22 cellular contexts compared by ENCODE assay signal in genomic region chr2:136024616-136025015, GRCh38. TPM values are rescaled to one million over a fixed set of nuclear protein-coding genes. Genes with fewer than 3 reads are reported as not detected.
DNase-seq lines count a peak whose midpoint lies in the region; ATAC-seq and TF ChIP-seq lines count a peak whose summit lies in the region.
"Had no signal": no experiment of that assay in that cellular context is flagged by ENCODE, and none has a peak within 500 bp of the region (broad histone marks: within the 10 kb centered on the region; RNA-seq: fewer than 3 reads in every experiment).

No MANE protein-coding gene starts in this region.

- no peak overlapping the region for H3K4ac ChIP-seq in H9 (ENCODE audit: low read depth, low read length)

- H3K79me2 ChIP-seq in H9 (ENCODE audit: insufficient read depth, low read length) (no peaks in the 10 kb centered on the region), neural progenitor cell (ENCODE audit: low read depth) (no peaks in the 10 kb centered on the region)

- H3K27me3 Mint-ChIP-seq in H9 (ENCODE audit: low read depth) (peaks cover 2% of the 10 kb centered on the region; the same call in 1 of the 2 replicates), neural progenitor cell (ENCODE audit: insufficient read depth, low read depth) (peaks cover 15% of the 10 kb centered on the region)
- H3K27me3 Mint-ChIP-seq: naive thymus-derived CD8-positive, alpha-beta T cell had no signal

- no peaks in the 10 kb centered on the region for H3K9me3 Mint-ChIP-seq in H9
- H3K9me3 Mint-ChIP-seq in neural progenitor cell = peaks cover 2% of the 10 kb centered on the region
- H3K9me3 Mint-ChIP-seq: activated naive CD4-positive, alpha-beta T cell treated with anti-CD3 and anti-CD28 coated beads, Interleukin-2, amount 10 ng/mL, durations not matched to agents 7 days and 5 days; activated T-cell treated with anti-CD3 and anti-CD28 coated beads, Interleukin-2, amount 50 U/mL, for 72 hours; naive thymus-derived CD8-positive, alpha-beta T cell had no signal

- DNase-seq in H9 (no peak), adipocyte (ENCODE audit: low read depth) (peak; percentile 19), fibroblast of pulmonary artery (ENCODE audit: low read depth) (peak; percentile 18), neural progenitor cell (ENCODE audit: low spot score) (no peak), SIG-M5 treated with dmso at 0.1 percent for 504 hours (lab: John Stamatoyannopoulos, UW; ENCODE audit: unreplicated experiment) (no peak), foreskin melanocyte (no peak), NCI-H446 treated with DMSO at 0.1 percent for 48 hours (lab: John Stamatoyannopoulos, UW) (no peak)
- DNase-seq: ACHN; activated T-cell treated with anti-CD3 and anti-CD28 coated beads, Interleukin-2, amount 50 U/mL, for 72 hours; Caco-2; effector memory CD4-positive, alpha-beta T cell; KBM-7; mesenchymal stem cell; MM.1S; naive thymus-derived CD8-positive, alpha-beta T cell; Right ventricle myocardium superior; stimulated activated CD4-positive, alpha-beta T cell treated with anti-CD3 and anti-CD28 coated beads, Interleukin-1b, Interleukin-23, amount 100 ng/mL, for 48 hours; T-helper 1 cell had no signal

- no peak overlapping the region for H4K91ac ChIP-seq in H9 (ENCODE audit: insufficient read length, low read depth, low read length)

- peaks cover 28% of the 10 kb centered on the region for H3F3A ChIP-seq in neural progenitor cell (ENCODE audit: low read depth)

- no peak overlapping the region for H2BK20ac ChIP-seq in H9 (ENCODE audit: low read depth, low read length, poor library complexity, severe bottlenecking)

- H3K18ac ChIP-seq in H9 (ENCODE audit: insufficient read length, low read depth, low read length) = peak overlapping the region; percentile 64

- peaks cover 6% of the 10 kb centered on the region for H3K23me2 ChIP-seq in H9 (ENCODE audit: insufficient read length, low read depth, low read length, poor library complexity, severe bottlenecking)

- WGBS in H9 (ENCODE audit: extremely low coverage, insufficient read length, low lambda C conversion rate) = no CpG with 5 or more reads among the region's 3 CpGs

- H3K27ac ChIP-seq in H9 (ENCODE audit: insufficient read length, low read depth, low read length) (no peak overlapping the region), neural progenitor cell (peak overlapping the region; percentile 87)
- H3K27ac ChIP-seq: BLaER1 had no signal

- H3K56ac ChIP-seq in H9 (ENCODE audit: insufficient read length, low read depth, low read length) = no peak overlapping the region

- peak overlapping the region in 2 of 3 experiments; percentile 96 to 97; a peak in 4 of 7 replicates for H3K27ac Mint-ChIP-seq in H9
- peak overlapping the region; percentile 100 for H3K27ac Mint-ChIP-seq in neural progenitor cell
- H3K27ac Mint-ChIP-seq: activated naive CD4-positive, alpha-beta T cell treated with anti-CD3 and anti-CD28 coated beads, Interleukin-2, amount 10 ng/mL, durations not matched to agents 7 days and 5 days; activated T-cell treated with anti-CD3 and anti-CD28 coated beads, Interleukin-2, amount 50 U/mL, for 72 hours had no signal

- H3K79me1 ChIP-seq in H9 (ENCODE audit: insufficient read depth, low read depth, low read length, poor library complexity, severe bottlenecking) = no peaks in the 10 kb centered on the region

- no peaks in the 10 kb centered on the region for H4K20me1 ChIP-seq in H9 (ENCODE audit: control insufficient read depth, insufficient read depth, insufficient read length)
- no peaks in the 10 kb centered on the region for H4K20me1 ChIP-seq in neural progenitor cell (ENCODE audit: low read depth)
- H4K20me1 ChIP-seq: BLaER1 had no signal

- peak overlapping the region; percentile 41; the same call in 1 of the 2 replicates for H3K14ac ChIP-seq in H9 (ENCODE audit: insufficient read depth, low read length)

- TF ChIP-seq CTCF in H9 (conservative IDR thresholded peaks at IDR 0.05) (no peak), fibroblast of pulmonary artery (IDR thresholded peaks at IDR 0.05; ENCODE audit: low read length, missing control alignments) (no peak), neural progenitor cell (IDR thresholded peaks at IDR 0.05) (no peak)

- no peak overlapping the region for H4K5ac ChIP-seq in H9 (ENCODE audit: insufficient read length, low read depth, low read length)

- H3K4me1 Mint-ChIP-seq in H9 = peaks cover 22 to 32% of the 10 kb centered on the region in 2 experiments
- H3K4me1 Mint-ChIP-seq in neural progenitor cell = peaks cover 83% of the 10 kb centered on the region

- H3K4me3 Mint-ChIP-seq in H9 (peak overlapping the region in 1 of 2 experiments; percentile 74; a peak in 2 of 5 replicates), neural progenitor cell (peak overlapping the region; percentile 80)
- H3K4me3 Mint-ChIP-seq: activated naive CD4-positive, alpha-beta T cell treated with anti-CD3 and anti-CD28 coated beads, Interleukin-2, amount 10 ng/mL, durations not matched to agents 7 days and 5 days had no signal

- H3K9ac ChIP-seq in H9 (ENCODE audit: extremely low read depth, insufficient read length, low read length) = no peak overlapping the region
- no peak overlapping the region for H3K9ac ChIP-seq in adipocyte (ENCODE audit: low read length)
- H3K9ac ChIP-seq in neural progenitor cell = no peak overlapping the region
- H3K9ac ChIP-seq: BLaER1 had no signal

- peak overlapping the region; percentile 86 for H2AFZ ChIP-seq in H9 (ENCODE audit: low read length)
- H2AFZ ChIP-seq in neural progenitor cell (replicated peaks) = no peak overlapping the region

- H3K9me3 ChIP-seq in H9 (ENCODE audit: control insufficient read depth, low read depth, low read length) = no peaks in the 10 kb centered on the region
- H3K9me3 ChIP-seq in adipocyte (ENCODE audit: control insufficient read depth, low read length) = no peaks in the 10 kb centered on the region
- H3K9me3 ChIP-seq in neural progenitor cell (ENCODE audit: low read depth) = no peaks in the 10 kb centered on the region
- H3K9me3 ChIP-seq: Caco-2, uterus had no signal

- H3K36me3 ChIP-seq in adipocyte (ENCODE audit: control insufficient read depth, insufficient read depth, low read length, severe bottlenecking) (no peaks in the 10 kb centered on the region), neural progenitor cell (no peaks in the 10 kb centered on the region)
- H3K36me3 ChIP-seq: BLaER1, uterus had no signal

- H3T11ph ChIP-seq in H9 (ENCODE audit: low read length) = no peak overlapping the region

- H3K4me3 ChIP-seq in adipocyte (ENCODE audit: low read length) (no peak overlapping the region), fibroblast of pulmonary artery (replicated peaks; ENCODE audit: low read depth, low read length) (no peak overlapping the region), neural progenitor cell (peak overlapping the region; percentile 23)
- H3K4me3 ChIP-seq: BLaER1 had no signal

- ATAC-seq in HG02798 (IDR thresholded peaks at IDR 0.05; ENCODE audit: poor library complexity, unreplicated experiment) = no peak

- H3K36me3 Mint-ChIP-seq in H9 (ENCODE audit: insufficient read depth in 1 of 3, low read depth in 3 of 3) (0 out of 7 replicates have a peak, but pooled peaks cover 0 to 2% (median 0%) of the 10 kb centered on the region in 3 experiments), neural progenitor cell (peaks cover 1% of the 10 kb centered on the region)
- H3K36me3 Mint-ChIP-seq: activated naive CD4-positive, alpha-beta T cell treated with anti-CD3 and anti-CD28 coated beads, Interleukin-2, amount 10 ng/mL, durations not matched to agents 7 days and 5 days; naive thymus-derived CD8-positive, alpha-beta T cell had no signal

- peak overlapping the region; percentile 54 for H2BK120ac ChIP-seq in H9 (ENCODE audit: low read depth, low read length, poor library complexity, severe bottlenecking)

- H3K4me1 ChIP-seq in H9 (ENCODE audit: insufficient read depth, low read length) (no peaks in the 10 kb centered on the region; the same call in 1 of the 2 replicates), adipocyte (ENCODE audit: control insufficient read depth, insufficient read depth, low read length) (peaks cover 3% of the 10 kb centered on the region), neural progenitor cell (peaks cover 30% of the 10 kb centered on the region)
- H3K4me1 ChIP-seq: uterus had no signal

- no peak overlapping the region for H2BK5ac ChIP-seq in H9 (ENCODE audit: insufficient read length, low read length)

- H3K27me3 ChIP-seq in H9 (ENCODE audit: insufficient read depth, low read length) (no peaks in the 10 kb centered on the region), adipocyte (replicated peaks; ENCODE audit: control insufficient read depth, insufficient read depth, low read length) (peaks cover 3% of the 10 kb centered on the region), neural progenitor cell (peaks cover 11% of the 10 kb centered on the region)
- H3K27me3 ChIP-seq: uterus had no signal

- H2BK15ac ChIP-seq in H9 (ENCODE audit: low read depth, low read length) = no peak overlapping the region

- H3K23ac ChIP-seq in H9 (ENCODE audit: insufficient read length, low read depth, low read length) = no peak overlapping the region

- H3K4me2 ChIP-seq in H9 (ENCODE audit: insufficient read depth, insufficient read length, low read length) (peak overlapping the region; percentile 23), neural progenitor cell (peak overlapping the region; percentile 75)

- H2AK5ac ChIP-seq in H9 (ENCODE audit: insufficient read length, low read length) = no peak overlapping the region

- H2BK12ac ChIP-seq in H9 (ENCODE audit: insufficient read length, low read depth, low read length) = no peak overlapping the region

- H4K8ac ChIP-seq in H9 (replicated peaks; ENCODE audit: insufficient read length, low read depth, low read length) = no peak overlapping the region

RNA-seq across cellular contexts. Expression of gene DARS1, which starts 39.2 kb away (rescaled TPM):
- total RNA-seq in H9 (2021) = 117 and 122 TPM in 2 replicates
- 175 and 227 TPM in 2 replicates for total RNA-seq in neural progenitor cell (ENCODE audit: low replicate concordance)

Comparison
In these comparisons a context has a peak if more than half of its experiments do, and no peak if none do; other contexts are left out.
1. DNase-seq: peak in adipocyte (single experiment) and fibroblast of pulmonary artery (single experiment); none in H9 (single experiment), neural progenitor cell (single experiment), SIG-M5 treated with dmso at 0.1 percent for 504 hours (single experiment), foreskin melanocyte (single experiment) and NCI-H446 treated with DMSO at 0.1 percent for 48 hours (single experiment).